25 cellular contexts compared by ENCODE assay signal in the genomic region with DNA sequence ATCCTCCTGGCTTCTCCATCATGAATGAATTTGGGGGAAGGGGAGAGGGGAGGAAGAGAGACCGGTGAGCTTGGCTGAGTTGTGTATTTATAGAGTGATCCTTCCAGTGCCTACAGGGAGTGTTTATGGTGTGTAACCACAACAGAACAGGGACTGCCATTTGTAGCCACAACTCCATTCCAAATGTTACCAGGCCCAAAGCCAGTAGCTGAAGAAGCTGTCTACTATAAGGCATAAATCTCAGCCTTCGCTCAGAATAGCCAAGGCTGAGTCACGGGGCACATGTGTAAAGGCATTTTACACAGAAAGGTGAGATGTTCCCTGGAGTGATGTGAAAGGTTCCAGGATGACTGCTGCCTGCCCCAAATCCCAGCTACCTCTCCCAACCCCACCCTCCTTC. TPM values are rescaled to one million over a fixed set of nuclear protein-coding genes. Genes with fewer than 3 reads are reported as not detected.
A peak's percentile ranks its signal among the peaks of the same experiment; 100 is the strongest.
DNase-seq lines count a peak whose midpoint lies in the region; ATAC-seq and TF ChIP-seq lines count a peak whose summit lies in the region.
"Had no signal": no experiment of that assay in that cellular context is flagged by ENCODE, and none has a peak within 500 bp of the region (broad histone marks: within the 10 kb centered on the region; RNA-seq: fewer than 3 reads in every experiment).

No MANE protein-coding gene starts in this region.

- ATAC-seq in mucosa of descending colon, result peak; percentile 17
- ATAC-seq: right lobe of liver had no signal

- POLR2A ChIA-PET in activated CD4-positive, alpha-beta memory T cell treated with anti-CD3 and anti-CD28 coated beads for 36 hours (lab: Charles Lee), result no interaction called here

- H3K27ac ChIP-seq in esophagus squamous epithelium, result peak overlapping the region in 3 of 4 donors; percentile 32 to 81 (median 45)
- H3K27ac ChIP-seq in skeletal muscle tissue (ENCODE audit: low read depth, low read length), result peak overlapping the region; percentile 77
- H3K27ac ChIP-seq in hepatocyte, result no peak overlapping the region
- H3K27ac ChIP-seq: neural progenitor cell, PC-9, right lobe of liver, SJSA1 had no signal

- intact Hi-C loops in esophagus squamous epithelium (cut with DNase I), result no loop called here
- intact Hi-C loops in mucosa of descending colon (cut with DNase I, micrococcal nuclease), result no loop called here
- intact Hi-C loops in activated CD4-positive, alpha-beta memory T cell treated with anti-CD3 and anti-CD28 coated beads for 36 hours (cut with micrococcal nuclease), result no loop called here

- H3K36me3 ChIP-seq in esophagus squamous epithelium (no peaks in the 10 kb centered on the region), mucosa of descending colon (ENCODE audit: low read depth) (no peaks in the 10 kb centered on the region), skeletal muscle tissue (ENCODE audit: control insufficient read depth in 3 of 3, insufficient read depth in 3 of 3, low read length in 3 of 3) (no peaks in the 10 kb centered on the region), hepatocyte (replicated peaks; ENCODE audit: insufficient read depth, low read depth) (no peaks in the 10 kb centered on the region), H7 (replicated peaks; ENCODE audit: control insufficient read depth, insufficient read depth, low read length) (no peaks in the 10 kb centered on the region)
- H3K36me3 ChIP-seq: HAP-1, neural progenitor cell, right lobe of liver, SJSA1 had no signal

- H3K4me1 Mint-ChIP-seq in activated CD4-positive, alpha-beta memory T cell treated with anti-CD3 and anti-CD28 coated beads for 36 hours (ENCODE audit: low read depth), result no peaks in the 10 kb centered on the region

- no peaks in the 10 kb centered on the region for H3K9me3 ChIP-seq in esophagus squamous epithelium
- no peaks in the 10 kb centered on the region for H3K9me3 ChIP-seq in mucosa of descending colon
- H3K9me3 ChIP-seq in skeletal muscle tissue (ENCODE audit: control insufficient read depth in 3 of 3, low read length in 3 of 3), result no peaks in the 10 kb centered on the region
- H3K9me3 ChIP-seq in hepatocyte (ENCODE audit: low read depth), result no peaks in the 10 kb centered on the region
- H3K9me3 ChIP-seq: Caco-2, HAP-1, right lobe of liver, SJSA1 had no signal

- DNase-seq in H4 (ENCODE audit: low spot score) (peak; percentile 88), esophagus squamous epithelium (lab: John Stamatoyannopoulos, UW) (no peak), mucosa of descending colon (no peak), hepatocyte (ENCODE audit: low spot score) (no peak), H7 (no peak)
- no peak for DNase-seq in activated CD4-positive, alpha-beta memory T cell treated with anti-CD3 and anti-CD28 coated beads for 36 hours
- no peak for DNase-seq in stimulated activated CD4-positive, alpha-beta T cell treated with anti-CD3 and anti-CD28 coated beads, Interleukin-2, amount 100 ng/mL, for 24 hours
- DNase-seq: activated gamma-delta T cell; activated T-cell treated with anti-CD3 and anti-CD28 coated beads for 4 hours; Caco-2; dermis blood vessel endothelial cell; NCI-H2227 treated with DMSO at 0.1 percent for 48 hours; NCI-H82; PC-9; right lobe of liver; stimulated activated naive CD4-positive, alpha-beta T cell treated with Interleukin-2 at 50 U/mL for 16 hours had no signal

- no peaks in the 10 kb centered on the region for H3K79me2 ChIP-seq in hepatocyte

- H3K4me1 ChIP-seq in esophagus squamous epithelium, result peaks cover 0 to 27% (median 10%) of the 10 kb centered on the region in 3 donors
- H3K4me1 ChIP-seq in mucosa of descending colon (ENCODE audit: low read depth), result peaks cover 11% of the 10 kb centered on the region
- peaks cover 0 to 28% (median 18%) of the 10 kb centered on the region in 3 donors for H3K4me1 ChIP-seq in skeletal muscle tissue (ENCODE audit: control insufficient read depth in 3 of 3, insufficient read depth in 3 of 3, low read length in 3 of 3)
- peaks cover 13% of the 10 kb centered on the region for H3K4me1 ChIP-seq in hepatocyte (ENCODE audit: insufficient read depth)
- H3K4me1 ChIP-seq: Caco-2, HAP-1, SJSA1 had no signal

- peaks cover 10% of the 10 kb centered on the region for H3K27me3 Mint-ChIP-seq in activated CD4-positive, alpha-beta memory T cell treated with anti-CD3 and anti-CD28 coated beads for 36 hours

- no peaks in the 10 kb centered on the region for H3K27me3 ChIP-seq in esophagus squamous epithelium
- H3K27me3 ChIP-seq in skeletal muscle tissue (ENCODE audit: control insufficient read depth in 3 of 3, insufficient read depth in 3 of 3, low read length in 3 of 3), result no peaks in the 10 kb centered on the region
- no peaks in the 10 kb centered on the region for H3K27me3 ChIP-seq in hepatocyte
- peaks cover 22% of the 10 kb centered on the region; the same call in 1 of the 2 replicates for H3K27me3 ChIP-seq in H7 (ENCODE audit: control insufficient read depth, insufficient read depth, low read length)
- H3K27me3 ChIP-seq: right lobe of liver, SJSA1 had no signal

- H3K4me2 ChIP-seq in hepatocyte, result no peak overlapping the region
- H3K4me2 ChIP-seq: neural progenitor cell, PC-9 had no signal

- H3K36me3 Mint-ChIP-seq in activated CD4-positive, alpha-beta memory T cell treated with anti-CD3 and anti-CD28 coated beads for 36 hours, result no peaks in the 10 kb centered on the region
- H3K36me3 Mint-ChIP-seq: mesothelial cell of epicardium, neural progenitor cell had no signal

- H2AFZ ChIP-seq in hepatocyte, result no peak overlapping the region
- H2AFZ ChIP-seq: neural progenitor cell, PC-9 had no signal

- no peak for TF ChIP-seq POLR2A in esophagus squamous epithelium (IDR thresholded peaks at IDR 0.05)

- no peak for TF ChIP-seq CTCF in esophagus squamous epithelium (IDR thresholded peaks at IDR 0.05)
- TF ChIP-seq CTCF in mucosa of descending colon (IDR thresholded peaks at IDR 0.05), result no peak
- TF ChIP-seq CTCF in hepatocyte (IDR thresholded peaks at IDR 0.05; ENCODE audit: poor library complexity), result no peak

- no peak overlapping the region for H3K4me3 Mint-ChIP-seq in activated CD4-positive, alpha-beta memory T cell treated with anti-CD3 and anti-CD28 coated beads for 36 hours
- H3K4me3 Mint-ChIP-seq: mesothelial cell of epicardium; T-helper 1 cell treated with Interleukin-12 subunit alpha and Interleukin-12 subunit beta and Interleukin-4 antibody, amounts not matched to agents 30 μg/mL and 1 μg/mL, for 36 hours had no signal

- no peaks in the 10 kb centered on the region for H4K20me1 ChIP-seq in hepatocyte (ENCODE audit: insufficient read depth, poor library complexity, severe bottlenecking)

- H3K4me3 ChIP-seq in esophagus squamous epithelium (no peak overlapping the region), mucosa of descending colon (no peak overlapping the region), skeletal muscle tissue (ENCODE audit: low read length in 3 of 3) (no peak overlapping the region), hepatocyte (no peak overlapping the region), H7 (ENCODE audit: insufficient read depth, low read depth, low read length) (no peak overlapping the region)
- H3K4me3 ChIP-seq: HAP-1, neural progenitor cell, PC-9, right lobe of liver, SJSA1 had no signal

- no peak overlapping the region for H3K27ac Mint-ChIP-seq in activated CD4-positive, alpha-beta memory T cell treated with anti-CD3 and anti-CD28 coated beads for 36 hours
- H3K27ac Mint-ChIP-seq: mesothelial cell of epicardium; neural progenitor cell; T-helper 1 cell treated with Interleukin-12 subunit alpha and Interleukin-12 subunit beta and Interleukin-4 antibody, amounts not matched to agents 30 μg/mL and 1 μg/mL, for 36 hours had no signal

- CTCF ChIA-PET in activated CD4-positive, alpha-beta memory T cell treated with anti-CD3 and anti-CD28 coated beads for 36 hours (lab: Charles Lee), result no interaction called here

- no peaks in the 10 kb centered on the region for H3K9me3 Mint-ChIP-seq in activated CD4-positive, alpha-beta memory T cell treated with anti-CD3 and anti-CD28 coated beads for 36 hours
- H3K9me3 Mint-ChIP-seq: neural progenitor cell; T-helper 1 cell treated with Interleukin-12 subunit alpha and Interleukin-12 subunit beta and Interleukin-4 antibody, amounts not matched to agents 30 μg/mL and 1 μg/mL, for 36 hours had no signal

- 53 to 57% methylated on average over 3 of the region's 3 CpGs for WGBS in esophagus squamous epithelium, 2 donors
- 83% methylated on average over 3 of the region's 3 CpGs for WGBS in hepatocyte (ENCODE audit: low lambda C conversion rate, missing lambda C conversion rate)

- H3K9ac ChIP-seq in skeletal muscle tissue (ENCODE audit: low read depth in 1 of 3, low read length in 3 of 3), result no peak overlapping the region
- H3K9ac ChIP-seq: neural progenitor cell had no signal

- H3K9me2 ChIP-seq in hepatocyte (replicated peaks; ENCODE audit: insufficient read depth), result no peaks in the 10 kb centered on the region

RNA-seq across cellular contexts. Expression of gene TMEM252, which starts 2.5 kb away (rescaled TPM):
- total RNA-seq in H4 (2014; rRNA removed; shearing (Covaris generic)), result not detected in 2 replicates
- total RNA-seq in esophagus squamous epithelium (not detected), mucosa of descending colon (under 1 TPM in 1 of 3 donors, not detected in 2; 0.46 TPM), skeletal muscle tissue (not detected), hepatocyte (0.16 TPM in 1 of 2 replicates, not detected in the other)
- 0.16 and 0.41 TPM in 2 replicates for polyA plus RNA-seq in hepatocyte
- not detected for total RNA-seq in activated CD4-positive, alpha-beta memory T cell treated with anti-CD3 and anti-CD28 coated beads for 36 hours
- total RNA-seq in H7 (2014; rRNA removed; shearing (Covaris generic)), result not detected in 2 replicates
- total RNA-seq: bronchial epithelial cell, Caco-2, kidney epithelial cell, mesothelial cell of epicardium, PC-9, SJSA1 had no signal
- polyA plus RNA-seq: BJ had no signal
